ENCODE assay signal across 19 cellular contexts in the genomic region with DNA sequence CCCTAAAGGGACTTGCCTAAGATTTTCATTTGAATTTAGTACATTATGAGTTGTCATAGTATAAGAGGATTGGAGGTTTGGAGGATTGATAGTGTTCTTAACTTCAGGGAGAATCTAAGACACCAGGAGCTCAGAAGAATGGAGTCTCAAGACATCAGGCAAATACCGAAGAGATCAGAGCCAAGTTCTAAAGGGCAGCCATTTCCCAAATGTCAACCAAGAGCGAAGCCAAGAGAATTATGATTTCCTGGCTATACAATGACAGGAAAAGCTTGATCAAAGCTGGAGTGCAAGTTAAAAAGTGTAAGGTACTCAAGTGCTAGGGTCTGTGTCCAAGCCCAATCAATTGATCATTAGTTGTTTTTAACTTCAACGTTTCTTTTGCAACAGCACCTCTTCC.
"Had no signal": no experiment of that assay in that cellular context is flagged by ENCODE, and none has a peak within 500 bp of the region (broad histone marks: within the 10 kb centered on the region; RNA-seq: fewer than 3 reads in every experiment).

No MANE protein-coding gene starts in this region.

- H3K9me3 Mint-ChIP-seq: stimulated activated naive CD8-positive, alpha-beta T cell treated with anti-CD3 and anti-CD28 coated beads, Interleukin-15, Interleukin-2, amounts not matched to agents 100 ng/mL and 50 ng/mL, for 24 hours had no signal

- H3K4me3 ChIP-seq: dorsolateral prefrontal cortex, gastrocnemius medialis, prostate gland, right atrium auricular region, tibial nerve had no signal

- H3K27me3 Mint-ChIP-seq: stimulated activated naive CD8-positive, alpha-beta T cell treated with anti-CD3 and anti-CD28 coated beads, Interleukin-15, Interleukin-2, amounts not matched to agents 100 ng/mL and 50 ng/mL, for 24 hours had no signal

- H3K27me3 ChIP-seq: ascending aorta, gastrocnemius medialis, heart left ventricle, right atrium auricular region, tibial nerve had no signal

- ATAC-seq: gastrocnemius medialis had no signal

- H3K4me1 Mint-ChIP-seq: activated naive CD4-positive, alpha-beta T cell treated with anti-CD3 and anti-CD28 coated beads, Interleukin-2, amount 10 ng/mL, durations not matched to agents 7 days and 5 days had no signal

- H3K27ac ChIP-seq: dorsolateral prefrontal cortex, gastrocnemius medialis, prostate gland, tibial nerve, VCaP had no signal

- H3K4me1 ChIP-seq: gastrocnemius medialis, prostate gland had no signal

- H3K27ac Mint-ChIP-seq: activated naive CD4-positive, alpha-beta T cell treated with anti-CD3 and anti-CD28 coated beads, Interleukin-2, amount 10 ng/mL, durations not matched to agents 7 days and 5 days; stimulated activated naive CD8-positive, alpha-beta T cell treated with anti-CD3 and anti-CD28 coated beads, Interleukin-15, Interleukin-2, amounts not matched to agents 100 ng/mL and 50 ng/mL, for 24 hours had no signal

- DNase-seq: activated CD4-positive, alpha-beta T cell treated with anti-CD3 and anti-CD28 coated beads, Interleukin-2, amount 50 U/mL, for 1 hour; activated CD4-positive, CD25-positive, alpha-beta regulatory T cell treated with anti-CD3 and anti-CD28 coated beads, Interleukin-2, amount 50 U/mL, for 72 hours; activated CD8-positive, alpha-beta memory T cell treated with anti-CD3 and anti-CD28 coated beads, Interleukin-2, amount 50 U/mL, for 48 hours; activated effector memory CD4-positive, alpha-beta T cell treated with Interleukin-2 at 50 U/mL for 16 hours; activated naive CD4-positive, alpha-beta T cell treated with anti-CD3 and anti-CD28 coated beads, Interleukin-2, amount 10 ng/mL, durations not matched to agents 7 days and 5 days; activated T-cell treated with anti-CD3 and anti-CD28 coated beads, Interleukin-2, amount 50 U/mL, for 48 hours; dorsolateral prefrontal cortex; gastrocnemius medialis; heart left ventricle; kidney; SW 1271; T-helper 2 cell had no signal

- H3K36me3 Mint-ChIP-seq: activated naive CD4-positive, alpha-beta T cell treated with anti-CD3 and anti-CD28 coated beads, Interleukin-2, amount 10 ng/mL, durations not matched to agents 7 days and 5 days had no signal

- H3K4me3 Mint-ChIP-seq: activated naive CD4-positive, alpha-beta T cell treated with anti-CD3 and anti-CD28 coated beads, Interleukin-2, amount 10 ng/mL, durations not matched to agents 7 days and 5 days; neural crest cell; stimulated activated naive CD8-positive, alpha-beta T cell treated with anti-CD3 and anti-CD28 coated beads, Interleukin-15, Interleukin-2, amounts not matched to agents 100 ng/mL and 50 ng/mL, for 24 hours had no signal

- H3K36me3 ChIP-seq: ascending aorta, gastrocnemius medialis, heart left ventricle, prostate gland, right atrium auricular region, tibial nerve had no signal

- H3K9me3 ChIP-seq: ascending aorta, gastrocnemius medialis, heart left ventricle, prostate gland, right atrium auricular region, tibial nerve had no signal
